ENCODE assay signal across 8 cellular contexts in the genomic region with DNA sequence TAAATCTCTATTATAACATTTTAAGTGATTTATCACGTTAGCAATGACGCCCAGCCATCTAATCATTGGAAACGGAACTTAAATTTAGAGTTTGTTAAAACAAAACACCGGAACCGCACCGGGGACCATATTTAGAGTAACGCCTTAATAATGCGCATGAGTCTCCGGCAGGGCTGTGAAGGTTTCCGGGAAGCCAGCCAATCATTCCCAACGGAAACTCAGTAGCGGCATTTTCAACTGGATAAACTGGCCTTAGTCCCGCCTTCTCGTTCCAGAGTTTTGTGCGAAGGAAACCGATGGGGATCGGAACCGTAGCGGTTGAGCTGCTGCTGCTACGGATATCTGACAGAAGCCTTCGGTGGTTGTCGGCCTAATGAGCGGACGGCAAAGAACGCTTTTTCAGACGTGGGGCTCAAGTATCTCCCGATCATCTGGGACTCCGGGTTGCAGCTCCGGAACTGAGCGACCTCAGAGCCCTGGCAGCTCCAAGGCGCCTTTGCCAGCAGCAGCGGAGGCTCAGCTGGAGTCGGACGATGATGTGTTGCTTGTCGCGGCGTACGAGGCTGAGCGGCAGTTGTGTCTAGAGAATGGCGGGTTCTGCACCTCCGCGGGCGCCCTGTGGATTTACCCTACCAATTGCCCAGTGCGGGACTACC. TPM values are rescaled to one million over a fixed set of nuclear protein-coding genes. Genes with fewer than 3 reads are reported as not detected.
A peak's percentile ranks its signal among the peaks of the same experiment; 100 is the strongest.
DNase-seq lines count a peak whose midpoint lies in the region; ATAC-seq and TF ChIP-seq lines count a peak whose summit lies in the region.

A gene with protein sequence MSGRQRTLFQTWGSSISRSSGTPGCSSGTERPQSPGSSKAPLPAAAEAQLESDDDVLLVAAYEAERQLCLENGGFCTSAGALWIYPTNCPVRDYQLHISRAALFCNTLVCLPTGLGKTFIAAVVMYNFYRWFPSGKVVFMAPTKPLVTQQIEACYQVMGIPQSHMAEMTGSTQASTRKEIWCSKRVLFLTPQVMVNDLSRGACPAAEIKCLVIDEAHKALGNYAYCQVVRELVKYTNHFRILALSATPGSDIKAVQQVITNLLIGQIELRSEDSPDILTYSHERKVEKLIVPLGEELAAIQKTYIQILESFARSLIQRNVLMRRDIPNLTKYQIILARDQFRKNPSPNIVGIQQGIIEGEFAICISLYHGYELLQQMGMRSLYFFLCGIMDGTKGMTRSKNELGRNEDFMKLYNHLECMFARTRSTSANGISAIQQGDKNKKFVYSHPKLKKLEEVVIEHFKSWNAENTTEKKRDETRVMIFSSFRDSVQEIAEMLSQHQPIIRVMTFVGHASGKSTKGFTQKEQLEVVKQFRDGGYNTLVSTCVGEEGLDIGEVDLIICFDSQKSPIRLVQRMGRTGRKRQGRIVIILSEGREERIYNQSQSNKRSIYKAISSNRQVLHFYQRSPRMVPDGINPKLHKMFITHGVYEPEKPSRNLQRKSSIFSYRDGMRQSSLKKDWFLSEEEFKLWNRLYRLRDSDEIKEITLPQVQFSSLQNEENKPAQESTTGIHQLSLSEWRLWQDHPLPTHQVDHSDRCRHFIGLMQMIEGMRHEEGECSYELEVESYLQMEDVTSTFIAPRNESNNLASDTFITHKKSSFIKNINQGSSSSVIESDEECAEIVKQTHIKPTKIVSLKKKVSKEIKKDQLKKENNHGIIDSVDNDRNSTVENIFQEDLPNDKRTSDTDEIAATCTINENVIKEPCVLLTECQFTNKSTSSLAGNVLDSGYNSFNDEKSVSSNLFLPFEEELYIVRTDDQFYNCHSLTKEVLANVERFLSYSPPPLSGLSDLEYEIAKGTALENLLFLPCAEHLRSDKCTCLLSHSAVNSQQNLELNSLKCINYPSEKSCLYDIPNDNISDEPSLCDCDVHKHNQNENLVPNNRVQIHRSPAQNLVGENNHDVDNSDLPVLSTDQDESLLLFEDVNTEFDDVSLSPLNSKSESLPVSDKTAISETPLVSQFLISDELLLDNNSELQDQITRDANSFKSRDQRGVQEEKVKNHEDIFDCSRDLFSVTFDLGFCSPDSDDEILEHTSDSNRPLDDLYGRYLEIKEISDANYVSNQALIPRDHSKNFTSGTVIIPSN (N-terminal part only) (plus strand): TSS at position 272 of the 656 bp plus-strand sequence. CDS start 102 bp downstream, at position 374.

- intact Hi-C loops in T-helper 2 cell treated with Interferon-gamma antibody and Interleukin-4, amounts not matched to agents 100 ng/mL and 5 ng/mL, for 36 hours (cut with micrococcal nuclease): loop anchor here (2.0 to 5.0 kb wide), 2 partner anchors 17 to 67 kb away; no protein-coding TSS in a partner anchor
- intact Hi-C loops in ascending aorta (cut with DNase I) (loop anchor here (2.0 to 5.0 kb wide), 2 partner anchors 117 to 132 kb away; a partner anchor contains a TSS), vagina (cut with DNase I) (loop anchor here (10.0 kb wide), 2 partner anchors 119 to 221 kb away; a partner anchor contains a TSS)

- no peak for TF ChIP-seq POLR2A in vagina (IDR thresholded peaks at IDR 0.05)

- H3K4me3 ChIP-seq in ascending aorta (peak within 1 kb of the TSS; percentile 72 to 77), right atrium auricular region (peak within 1 kb of the TSS; percentile 67 to 70), vagina (peak within 1 kb of the TSS; percentile 54 to 57)

- ATAC-seq in HG02885 (IDR thresholded peaks at IDR 0.05; ENCODE audit: poor library complexity, unreplicated experiment): peak; percentile 37

- H3K9me3 ChIP-seq in ascending aorta: no peaks in the 10 kb centered on the region
- no peaks in the 10 kb centered on the region for H3K9me3 ChIP-seq in right atrium auricular region
- no peaks in the 10 kb centered on the region for H3K9me3 ChIP-seq in vagina

- H3K27ac ChIP-seq in ascending aorta: peak within 1 kb of the TSS; percentile 78 to 91
- H3K27ac ChIP-seq in right atrium auricular region: peak within 1 kb of the TSS; percentile 84 to 86
- peak within 1 kb of the TSS; percentile 77 for H3K27ac ChIP-seq in vagina

- H3K4me1 ChIP-seq in ascending aorta (peaks cover 2 to 20% of the 10 kb centered on the region in 2 donors), right atrium auricular region (peaks cover 0 to 34% of the 10 kb centered on the region in 2 donors), vagina (peaks cover 46% of the 10 kb centered on the region)

- H3K36me3 ChIP-seq in ascending aorta (no peaks in the 10 kb centered on the region), right atrium auricular region (no peaks in the 10 kb centered on the region), vagina (no peaks in the 10 kb centered on the region)

- in situ Hi-C loops in GM13977 (cut with MboI; ENCODE audit: low pct_unique_long_range_greater_than_20kb, low sequenced_read_pairs, unreplicated experiment): no loop called here

- H3K27me3 ChIP-seq in ascending aorta (no peaks in the 10 kb centered on the region), right atrium auricular region (no peaks in the 10 kb centered on the region), vagina (no peaks in the 10 kb centered on the region)

- TF ChIP-seq CTCF in GM13977 (IDR thresholded peaks at IDR 0.05; ENCODE audit: extremely low read depth, insufficient read depth, missing control alignments): no peak
- TF ChIP-seq CTCF in ascending aorta (IDR thresholded peaks at IDR 0.05): no peak
- no peak for TF ChIP-seq CTCF in right atrium auricular region (IDR thresholded peaks at IDR 0.05)
- TF ChIP-seq CTCF in vagina (IDR thresholded peaks at IDR 0.05): no peak

- peak; percentile 86 for DNase-seq in GM13977 (ENCODE audit: low spot score)
- DNase-seq in NCI-H187 treated with DMSO at 0.1 percent for 48 hours (lab: John Stamatoyannopoulos, UW): peak; percentile 87
- peak; percentile 71 to 96 for DNase-seq in ascending aorta (ENCODE audit: low spot score in 2 of 2)
- DNase-seq in right atrium auricular region (ENCODE audit: low spot score): peak; percentile 96
- peak; percentile 94 for DNase-seq in pulmonary artery endothelial cell (ENCODE audit: low read depth, low spot score)
- peak in 1 of 2 donors; percentile 94 for DNase-seq in vagina (ENCODE audit: extremely low spot score in 2 of 2)

RNA-seq across cellular contexts. Expression of the gene that starts here (rescaled TPM):
- 17.1 and 17.4 TPM in 2 replicates for total RNA-seq in T-helper 2 cell treated with Interferon-gamma antibody and Interleukin-4, amounts not matched to agents 100 ng/mL and 5 ng/mL, for 36 hours
- total RNA-seq in ascending aorta: 2.1 TPM
- total RNA-seq in right atrium auricular region: 1 to 10 TPM; 1.9 to 3.9 TPM
- total RNA-seq in pulmonary artery endothelial cell: 7.7 and 14.3 TPM in 2 replicates
- total RNA-seq in vagina: 2.9 TPM
